In genomic region chr1:155652951-155653350, GRCh38 we compare ENCODE assay signal across 29 cellular contexts.
"Had no signal": no experiment of that assay in that cellular context is flagged by ENCODE, and none has a peak within 500 bp of the region (broad histone marks: within the 10 kb centered on the region; RNA-seq: fewer than 3 reads in every experiment).

No MANE protein-coding gene starts in this region.

- H3K4me2 ChIP-seq: SK-N-SH had no signal

- DNase-seq: activated CD4-positive, alpha-beta T cell treated with anti-CD3 and anti-CD28 coated beads for 36 hours; activated CD4-positive, alpha-beta T cell treated with anti-CD3 and anti-CD28 coated beads, Interleukin-2, amount 10 ng/mL, durations not matched to agents 7 days and 5 days; activated CD4-positive, alpha-beta T cell treated with anti-CD3 and anti-CD28 coated beads, Interleukin-2, amount 50 U/mL, for 48 hours; activated CD8-positive, alpha-beta T cell treated with anti-CD3 and anti-CD28 coated beads, Interleukin-2, amount 10 ng/mL, durations not matched to agents 7 days and 5 days; activated gamma-delta T cell; activated naive CD4-positive, alpha-beta T cell treated with Interleukin-2 at 50 U/mL for 16 hours; activated naive CD8-positive, alpha-beta T cell treated with anti-CD3 and anti-CD28 coated beads, Interleukin-2, amount 10 ng/mL, durations not matched to agents 7 days and 5 days; activated T-cell treated with anti-CD3 and anti-CD28 coated beads, Interleukin-2, amount 50 U/mL, for 24 hours; amygdala; Kasumi-1; KG1; MG63; NCI-H1048; NCI-H1105 treated with DMSO at 0.1 percent for 48 hours; NCI-H1436; NCI-H1694; NCI-H1930; NCI-H2081 treated with DMSO at 0.1 percent for 48 hours; NCI-H2171; NCI-H510A; NCI-H526; NCI-H748 treated with DMSO at 0.1 percent for 48 hours; NK-92 treated with Interleukin-12 subunit alpha and Interleukin-12 subunit beta, amount 100 ng/mL, for 24 hours; SHP77 treated with DMSO at 0.1 percent for 48 hours; SK-N-SH had no signal

- H3K27me3 ChIP-seq: ascending aorta, breast epithelium, MG63, SJSA1 had no signal

- H3K9me2 ChIP-seq: SK-N-SH had no signal

- FAIRE-seq: TTC549 had no signal

- H3K9me3 ChIP-seq: ascending aorta, breast epithelium, SJSA1, SK-N-SH had no signal

- H3K36me3 ChIP-seq: ascending aorta, breast epithelium, MG63, SJSA1 had no signal

- H3K27ac ChIP-seq: ascending aorta had no signal

- H3K9ac ChIP-seq: SK-N-SH had no signal

- H3K4me3 ChIP-seq: ascending aorta, breast epithelium, MG63, SJSA1 had no signal
